In genomic region chr12:49945394-49946080, GRCh38 we compare ENCODE assay signal across 8 cellular contexts. TPM values are rescaled to one million over a fixed set of nuclear protein-coding genes. Genes with fewer than 3 reads are reported as not detected.
DNase-seq lines count a peak whose midpoint lies in the region; ATAC-seq, FAIRE-seq and TF ChIP-seq lines count a peak whose summit lies in the region.

No MANE protein-coding gene starts in this region.

- H3K4me1 ChIP-seq in right atrium auricular region, result peaks cover 0 to 9% of the 10 kb centered on the region in 2 donors
- H3K4me1 ChIP-seq in psoas muscle, result no peaks in the 10 kb centered on the region
- H3K4me1 ChIP-seq in upper lobe of right lung, result peaks cover 11% of the 10 kb centered on the region

- H3K9me3 ChIP-seq in right atrium auricular region (no peaks in the 10 kb centered on the region), psoas muscle (no peaks in the 10 kb centered on the region), upper lobe of right lung (no peaks in the 10 kb centered on the region)

- ATAC-seq in psoas muscle (peak; percentile 87 to 97 (median 95)), upper lobe of right lung (peak; percentile 94)

- H3K27me3 ChIP-seq in right atrium auricular region (no peaks in the 10 kb centered on the region), psoas muscle (ENCODE audit: insufficient read depth in 3 of 3, low read length in 2 of 3) (no peaks in the 10 kb centered on the region), upper lobe of right lung (no peaks in the 10 kb centered on the region)

- peak; percentile 85 for FAIRE-seq in GM19239 (lab: Jason Lieb, UNC)

- H3K36me3 ChIP-seq in right atrium auricular region, result no peaks in the 10 kb centered on the region
- H3K36me3 ChIP-seq in psoas muscle (ENCODE audit: insufficient read depth in 1 of 2, low read depth in 1 of 2), result no peaks in the 10 kb centered on the region
- no peaks in the 10 kb centered on the region for H3K36me3 ChIP-seq in upper lobe of right lung

- intact Hi-C loops in psoas muscle (cut with DNase I) (loop anchor here in 1 of 2 donors (5.0 kb wide), 1 partner anchor 78 kb away; no protein-coding TSS in a partner anchor), upper lobe of right lung (cut with DNase I) (no loop called here)

- DNase-seq in AML-193 (lab: John Stamatoyannopoulos, UW), result peak; percentile 56 to 69
- DNase-seq in GM19239 (ENCODE audit: insufficient read length, low spot score), result peak; percentile 89
- DNase-seq in KBM-7, result peak; percentile 86
- peak; percentile 51 to 89 (median 66) for DNase-seq in T-helper 1 cell
- peak; percentile 71 for DNase-seq in amniotic epithelial cell (ENCODE audit: low read depth)
- DNase-seq in right atrium auricular region (ENCODE audit: low spot score), result peak; percentile 90
- peak; percentile 84 to 86 for DNase-seq in psoas muscle
- DNase-seq in upper lobe of right lung, result peak; percentile 90

- in situ Hi-C loops in KBM-7 (cut with MboI; ENCODE audit: low pct_unique_long_range_greater_than_20kb, low sequenced_read_pairs), result no loop called here

- peak overlapping the region; percentile 28 to 36 for H3K27ac ChIP-seq in right atrium auricular region
- H3K27ac ChIP-seq in psoas muscle, result no peak overlapping the region
- no peak overlapping the region for H3K27ac ChIP-seq in upper lobe of right lung

- TF ChIP-seq CTCF in right atrium auricular region (IDR thresholded peaks at IDR 0.05), result peak; percentile 87 to 91
- TF ChIP-seq CTCF in psoas muscle (IDR thresholded peaks at IDR 0.05), result peak; percentile 74
- peak; percentile 89 for TF ChIP-seq CTCF in upper lobe of right lung (IDR thresholded peaks at IDR 0.05)

- WGBS in psoas muscle, 3 donors, result 6 to 15% (median 14%) methylated on average over 28 of the region's 28 CpGs

- H3K4me3 ChIP-seq in right atrium auricular region (peak overlapping the region; percentile 6 to 41), psoas muscle (peak overlapping the region; percentile 52), upper lobe of right lung (peak overlapping the region; percentile 28)

RNA-seq across cellular contexts. Expression of gene AQP2, which starts 5.0 kb away (rescaled TPM):
- total RNA-seq in right atrium auricular region (under 1 TPM in 1 of 2 donors, not detected in 1; 0.83 TPM), psoas muscle (not detected), upper lobe of right lung (not detected)
- not detected for polyA plus RNA-seq in psoas muscle

RNA-seq across cellular contexts. Expression of gene AQP5, which starts 16.1 kb away (rescaled TPM):
- total RNA-seq in right atrium auricular region (1 to 10 TPM in 1 of 2 donors, not detected in 1; 2.1 TPM), psoas muscle (not detected), upper lobe of right lung (14.3 TPM)
- under 1 TPM in 1 of 3 donors, not detected in 2; 0.05 TPM for polyA plus RNA-seq in psoas muscle

RNA-seq across cellular contexts. Expression of gene AQP6, which starts 27.2 kb away (rescaled TPM):
- total RNA-seq in right atrium auricular region (under 1 TPM in 1 of 2 donors, not detected in 1; 0.08 TPM), psoas muscle (not detected), upper lobe of right lung (0.35 TPM)
- polyA plus RNA-seq in psoas muscle, result under 1 TPM in 1 of 3 donors, not detected in 2; 0.04 TPM

RNA-seq across cellular contexts. Expression of gene FAIM2, which starts 41.8 kb away (rescaled TPM):
- total RNA-seq in right atrium auricular region (1 to 10 TPM; 4.6 to 9.8 TPM), psoas muscle (1 to 10 TPM in 1 of 4 donors, under 1 TPM in 2, not detected in 1; 0.22 to 1.1 (median 0.58) TPM), upper lobe of right lung (1.2 TPM)
- polyA plus RNA-seq in psoas muscle, result under 1 TPM in 2 of 3 donors, not detected in 1; 0.57 to 0.70 TPM

Comparison
In these comparisons a context has a peak if more than half of its experiments do, and no peak if none do; other contexts are left out.
1. H3K27ac ChIP-seq: peak in right atrium auricular region (2 of 2); none in psoas muscle (single experiment) and upper lobe of right lung (single experiment).
2. Peak in every context shown above with its lines, with median percentiles within 50 percentile points of each other: DNase-seq, H3K4me3 ChIP-seq and CTCF ChIP-seq.